ENCODE assay signal across 19 cellular contexts in genomic region chr6:84242265-84242664, GRCh38. TPM values are rescaled to one million over a fixed set of nuclear protein-coding genes. Genes with fewer than 3 reads are reported as not detected.
A peak's percentile ranks its signal among the peaks of the same experiment; 100 is the strongest.
DNase-seq lines count a peak whose midpoint lies in the region; ATAC-seq, FAIRE-seq and TF ChIP-seq lines count a peak whose summit lies in the region.
"Had no signal": no experiment of that assay in that cellular context is flagged by ENCODE, and none has a peak within 500 bp of the region (broad histone marks: within the 10 kb centered on the region; RNA-seq: fewer than 3 reads in every experiment).

No MANE protein-coding gene starts in this region.

- H2BK15ac ChIP-seq in H1 (ENCODE audit: low read length): no peak overlapping the region

- no peak overlapping the region for H4K5ac ChIP-seq in H1 (ENCODE audit: insufficient read length, low read depth, low read length)

- 0 out of 2 replicates have a peak overlapping the region, but pooled peaks have one; percentile 3 for H2AFZ ChIP-seq in H1 (ENCODE audit: low read length)

- H3K4me3 ChIP-seq in H1 (ENCODE audit: extremely low read depth in 1 of 4, insufficient read depth in 2 of 4, low read depth in 3 of 4, low read length in 4 of 4): no peak overlapping the region
- no peak overlapping the region for H3K4me3 ChIP-seq in MG63
- H3K4me3 ChIP-seq in prostate gland: no peak overlapping the region
- H3K4me3 ChIP-seq: K562, SJCRH30 had no signal

- no peak for TF ChIP-seq EP300 in H1 (IDR thresholded peaks at IDR 0.05; ENCODE audit: borderline replicate concordance in 1 of 2, low read depth in 2 of 2, low read length in 2 of 2)

- TF ChIP-seq POLR2A in H1 (IDR thresholded peaks at IDR 0.05; ENCODE audit: control extremely low read depth in 1 of 2, low read depth in 2 of 2, low read length in 2 of 2): no peak
- TF ChIP-seq POLR2A in prostate gland (IDR thresholded peaks at IDR 0.05): no peak

- no peak overlapping the region for H3K27ac ChIP-seq in H1 (ENCODE audit: low read depth, low read length)
- H3K27ac ChIP-seq in prostate gland: no peak overlapping the region
- H3K27ac ChIP-seq: RWPE1, SJCRH30 had no signal

- H3K4me1 Mint-ChIP-seq in activated CD4-positive, alpha-beta memory T cell treated with anti-CD3 and anti-CD28 coated beads, Interleukin-2, amount 10 ng/mL, durations not matched to agents 7 days and 5 days: no peaks in the 10 kb centered on the region
- H3K4me1 Mint-ChIP-seq: H9 had no signal

- no peak overlapping the region for H3K27ac Mint-ChIP-seq in activated CD4-positive, alpha-beta memory T cell treated with anti-CD3 and anti-CD28 coated beads, Interleukin-2, amount 10 ng/mL, durations not matched to agents 7 days and 5 days
- H3K27ac Mint-ChIP-seq: H9; T-helper 2 cell treated with Interferon-gamma antibody and Interleukin-4, amounts not matched to agents 5 μg/mL and 100 μg/mL, for 36 hours had no signal

- H3K27me3 ChIP-seq in H1 (replicated peaks in 1 of 4; ENCODE audit: control insufficient read depth in 3 of 4, extremely low read depth in 1 of 4, insufficient read depth in 3 of 4, low read length in 3 of 4): no peaks in the 10 kb centered on the region
- H3K27me3 ChIP-seq in MG63: no peaks in the 10 kb centered on the region
- no peaks in the 10 kb centered on the region for H3K27me3 ChIP-seq in prostate gland (replicated peaks; ENCODE audit: insufficient read depth)
- H3K27me3 ChIP-seq: SJCRH30 had no signal

- H3K4me3 Mint-ChIP-seq in activated CD4-positive, alpha-beta memory T cell treated with anti-CD3 and anti-CD28 coated beads, Interleukin-2, amount 10 ng/mL, durations not matched to agents 7 days and 5 days: no peak overlapping the region
- H3K4me3 Mint-ChIP-seq: H9; T-helper 2 cell treated with Interferon-gamma antibody and Interleukin-4, amounts not matched to agents 5 μg/mL and 100 μg/mL, for 36 hours had no signal

- H3K36me3 Mint-ChIP-seq in activated CD4-positive, alpha-beta memory T cell treated with anti-CD3 and anti-CD28 coated beads, Interleukin-2, amount 10 ng/mL, durations not matched to agents 7 days and 5 days (ENCODE audit: low read depth): no peaks in the 10 kb centered on the region

- H4K8ac ChIP-seq in H1 (ENCODE audit: extremely low read depth, insufficient read depth, low read length): no peak overlapping the region

- no peak overlapping the region for H3K14ac ChIP-seq in H1 (ENCODE audit: insufficient read length)

- intact Hi-C loops in prostate gland (cut with DNase I): no loop called here

- FAIRE-seq in H1 (lab: Jason Lieb, UNC): no peak
- FAIRE-seq: K562 had no signal

- POLR2A ChIA-PET in H1 (lab: Charles Lee; ENCODE audit: partially characterized antibody): no interaction called here
- POLR2A ChIA-PET in activated CD4-positive, alpha-beta memory T cell treated with anti-CD3 and anti-CD28 coated beads, Interleukin-2, amount 10 ng/mL, durations not matched to agents 7 days and 5 days (lab: Charles Lee): no interaction called here

- H3K9me3 ChIP-seq in H1 (ENCODE audit: insufficient read depth in 2 of 2, low read depth in 1 of 2, low read length in 1 of 2) (no peaks in the 10 kb centered on the region; a peak in 1 of 4 replicates), MG63 (no peaks in the 10 kb centered on the region), prostate gland (no peaks in the 10 kb centered on the region)
- H3K9me3 ChIP-seq: SJCRH30 had no signal

- H3K4ac ChIP-seq in H1 (replicated peaks; ENCODE audit: insufficient read length, low read depth, low read length): no peak overlapping the region

- TF ChIP-seq CTCF in H1 (IDR thresholded peaks at IDR 0.05; ENCODE audit: control extremely low read depth in 1 of 3, insufficient read depth in 1 of 3, low read depth in 1 of 3, low read length in 3 of 3) (no peak), prostate gland (IDR thresholded peaks at IDR 0.05) (no peak)

- H3K18ac ChIP-seq in H1 (ENCODE audit: extremely low read depth, low read length): no peak overlapping the region

- H3K23ac ChIP-seq in H1 (ENCODE audit: insufficient read length): no peak overlapping the region

- H3K4me2 ChIP-seq in H1 (ENCODE audit: insufficient read depth in 1 of 2, low read depth in 2 of 2, low read length in 2 of 2): no peak overlapping the region

- H4K20me1 ChIP-seq in H1 (replicated peaks in 1 of 2; ENCODE audit: control insufficient read depth in 1 of 2, insufficient read depth in 2 of 2, low read length in 2 of 2): no peaks in the 10 kb centered on the region

- no peaks in the 10 kb centered on the region for H3K9me3 Mint-ChIP-seq in activated CD4-positive, alpha-beta memory T cell treated with anti-CD3 and anti-CD28 coated beads, Interleukin-2, amount 10 ng/mL, durations not matched to agents 7 days and 5 days
- H3K9me3 Mint-ChIP-seq: T-helper 2 cell treated with Interferon-gamma antibody and Interleukin-4, amounts not matched to agents 5 μg/mL and 100 μg/mL, for 36 hours had no signal

- H3K56ac ChIP-seq in H1 (replicated peaks; ENCODE audit: insufficient read length, low read depth, low read length): no peak overlapping the region

- no peaks in the 10 kb centered on the region for H3K79me1 ChIP-seq in H1 (ENCODE audit: low read depth, low read length)

- no peak for DNase-seq in H1 (ENCODE audit: low read depth in 1 of 2, low spot score in 2 of 2)
- DNase-seq in MG63: no peak
- no peak for DNase-seq in prostate gland (ENCODE audit: low spot score)
- DNase-seq in activated CD4-positive, alpha-beta memory T cell treated with anti-CD3 and anti-CD28 coated beads, Interleukin-2, amount 10 ng/mL, durations not matched to agents 7 days and 5 days: no peak
- DNase-seq: AML-193, DMS53, H9, NCI-H1048, NCI-H146, NCI-H2107, NCI-H226, NCI-H526 treated with DMSO at 0.1 percent for 48 hours, SJCRH30 had no signal

- no peak for TF ChIP-seq RAD21 in H1 (IDR thresholded peaks at IDR 0.05 in 1 of 2, conservative IDR thresholded peaks at IDR 0.05 in 1 of 2; ENCODE audit: low read depth in 2 of 2, low read length in 2 of 2)

- no peaks in the 10 kb centered on the region; the same call in 1 of the 2 replicates for H3K23me2 ChIP-seq in H1 (ENCODE audit: low read depth, low read length)

- H4K91ac ChIP-seq in H1 (replicated peaks; ENCODE audit: insufficient read length, low read length): no peak overlapping the region

- H2BK20ac ChIP-seq in H1 (ENCODE audit: low read length): no peak overlapping the region

- no peaks in the 10 kb centered on the region for H3K36me3 ChIP-seq in H1 (ENCODE audit: control insufficient read depth in 2 of 4, insufficient read depth in 4 of 4, low read length in 3 of 4)
- no peaks in the 10 kb centered on the region for H3K36me3 ChIP-seq in MG63
- H3K36me3 ChIP-seq in prostate gland: no peaks in the 10 kb centered on the region
- H3K36me3 ChIP-seq: SJCRH30 had no signal

- H2BK120ac ChIP-seq in H1 (replicated peaks; ENCODE audit: low read depth, low read length): no peak overlapping the region

- no peak overlapping the region for H2BK5ac ChIP-seq in H1 (ENCODE audit: low read depth, low read length)

- H3K4me1 ChIP-seq in H1 (replicated peaks in 1 of 4; ENCODE audit: control insufficient read depth in 3 of 4, insufficient read depth in 4 of 4, low read length in 3 of 4) (no peaks in the 10 kb centered on the region), prostate gland (replicated peaks) (no peaks in the 10 kb centered on the region)
- H3K4me1 ChIP-seq: SJCRH30 had no signal

- ATAC-seq in GM18861 (IDR thresholded peaks at IDR 0.05; ENCODE audit: unreplicated experiment) (peak; percentile 37), GM21515 (IDR thresholded peaks at IDR 0.05; ENCODE audit: unreplicated experiment) (peak; percentile 78), HG02938 (IDR thresholded peaks at IDR 0.05; ENCODE audit: unreplicated experiment) (peak; percentile 85)
- ATAC-seq: K562 had no signal

- no peak overlapping the region for H3K9ac ChIP-seq in H1 (replicated peaks in 1 of 4; ENCODE audit: extremely low read depth in 1 of 4, low read depth in 3 of 4, low read length in 3 of 4)

- H3K79me2 ChIP-seq in H1 (ENCODE audit: control insufficient read depth in 1 of 2, insufficient read depth in 2 of 2, low read length in 2 of 2): no peaks in the 10 kb centered on the region

- CTCF ChIA-PET in H1 (lab: Charles Lee; ENCODE audit: partially characterized antibody): interaction anchor here (0.6 to 2.3 kb wide), 6 partner anchors 10 to 357 kb away, joined by 3 to 9 read pairs (median 3); partner anchors contain the start of gene CEP162
- CTCF ChIA-PET in activated CD4-positive, alpha-beta memory T cell treated with anti-CD3 and anti-CD28 coated beads, Interleukin-2, amount 10 ng/mL, durations not matched to agents 7 days and 5 days (lab: Charles Lee): interaction anchor here (2.2 kb wide), 1 partner anchor 14 kb away, joined by 7 read pairs; the partner anchor contains the start of gene CEP162

- no peak overlapping the region for H2BK12ac ChIP-seq in H1 (ENCODE audit: low read depth, low read length)

- no peak overlapping the region for H2AK5ac ChIP-seq in H1 (ENCODE audit: low read depth, low read length)

- H3K27me3 Mint-ChIP-seq in activated CD4-positive, alpha-beta memory T cell treated with anti-CD3 and anti-CD28 coated beads, Interleukin-2, amount 10 ng/mL, durations not matched to agents 7 days and 5 days: peaks cover 5% of the 10 kb centered on the region

TF ChIP-seq in H1, 55 proteins besides CTCF, POLR2A, EP300 and RAD21 (continues in another document):
- TF ChIP-seq CHD1 (IDR thresholded peaks at IDR 0.05; ENCODE audit: low read depth, low read length): no peak
- TF ChIP-seq CTBP2 (IDR thresholded peaks at IDR 0.05; ENCODE audit: borderline replicate concordance, insufficient read depth, insufficient read length, low read length): no peak

RNA-seq across cellular contexts. Expression of gene CEP162, which starts 14.8 kb away (rescaled TPM):
- 10.4 and 10.6 TPM in 2 replicates for total RNA-seq in H1 (2021; fragmentation: NEBNext Ultra II Directional; extraction: Animal tissue kit (Norgen Biotek cat#: 25700))
- 0.72 and 1.3 TPM in 2 replicates for polyA plus RNA-seq in H1 (2011; rRNA removed)
- polyA plus RNA-seq in H1 (2011; cell fraction: cytosol; rRNA removed): 2.3 TPM
- polyA plus RNA-seq in H1 (2011; cell fraction: nucleus; rRNA removed): 1.4 TPM
- 3.5 to 9.6 TPM (median 4.5 TPM) in 4 replicates for polyA plus RNA-seq in H1 (2012, experiment 1 of 2)
- polyA plus RNA-seq in H1 (2012, experiment 2 of 2): 0.26 TPM
- 7.1 TPM for polyA plus RNA-seq in H1 (2013, experiment 1 of 2)
- 6.4 TPM for polyA plus RNA-seq in H1 (2013, experiment 2 of 2)
- 1.5 and 3.6 TPM in 2 replicates for polyA minus RNA-seq in H1 (2011; rRNA and poly(A)+ RNA removed)
- 1.5 TPM for polyA minus RNA-seq in H1 (2011; cell fraction: cytosol; rRNA and poly(A)+ RNA removed)
- 10.7 TPM for polyA minus RNA-seq in H1 (2011; cell fraction: nucleus; rRNA and poly(A)+ RNA removed)
- total RNA-seq in MG63 (2014; rRNA removed; shearing (Covaris generic); ENCODE audit: low replicate concordance): 3.9 and 4.2 TPM in 2 replicates
- total RNA-seq in prostate gland: 10 to 100 TPM in 1 of 2 donors, 1 to 10 TPM in 1; 4.5 to 13.1 TPM
- 1 to 10 TPM; 8.1 to 9.6 TPM for total RNA-seq in activated CD4-positive, alpha-beta memory T cell treated with anti-CD3 and anti-CD28 coated beads, Interleukin-2, amount 10 ng/mL, durations not matched to agents 7 days and 5 days
